In the genomic region with DNA sequence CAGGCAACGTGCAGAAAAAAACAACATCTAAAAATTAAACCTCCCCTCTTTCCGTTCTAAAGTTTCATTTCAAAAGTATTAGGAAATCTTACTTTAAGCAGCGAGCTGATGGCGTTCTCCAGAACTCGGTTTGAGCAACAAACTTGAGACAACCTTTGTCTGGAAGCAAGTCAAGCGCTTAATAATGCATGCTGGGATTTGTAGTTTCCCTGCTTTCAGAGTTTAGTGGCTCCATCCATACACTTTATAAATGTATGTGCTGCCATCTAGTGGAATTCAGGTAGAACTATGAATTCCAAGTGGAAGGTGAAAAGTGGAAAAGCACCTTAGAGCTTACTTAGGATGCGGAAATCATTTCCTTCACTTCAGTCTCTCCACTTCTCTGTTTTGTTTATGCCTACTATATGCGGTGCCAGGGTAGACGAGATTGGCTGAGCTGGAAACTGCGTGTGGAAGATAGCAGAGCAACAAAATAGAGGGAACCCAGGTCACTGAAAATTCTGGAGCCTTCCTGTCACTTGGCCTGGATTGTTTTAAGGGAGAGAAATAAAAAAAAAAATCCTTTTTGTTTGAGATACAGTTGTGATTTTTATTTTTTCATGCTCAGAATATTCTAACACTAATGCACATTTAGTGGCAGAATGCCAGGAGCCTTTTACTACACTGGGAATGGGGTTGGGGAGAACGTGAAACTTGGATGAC, we compare ENCODE assay signal across 1 cellular context.
TF ChIP-seq lines count a peak whose summit lies in the region.

A gene (minus strand): TSS at position 144 of the 702 bp plus-strand sequence. CDS start 3,580 bp downstream, outside the sequence.

TF ChIP-seq in HepG2, 621 proteins besides CTCF, POLR2A, EP300 and RAD21 (continued from another document and continues in another):
- TF ChIP-seq ASH2L (IDR thresholded peaks at IDR 0.05; ENCODE audit: insufficient read length, low read depth, low read length): peak; percentile 40
- no peak for TF ChIP-seq RFX3 (CRISPR knock-in tag; IDR thresholded peaks at IDR 0.05)
- TF ChIP-seq, protein P1, sequence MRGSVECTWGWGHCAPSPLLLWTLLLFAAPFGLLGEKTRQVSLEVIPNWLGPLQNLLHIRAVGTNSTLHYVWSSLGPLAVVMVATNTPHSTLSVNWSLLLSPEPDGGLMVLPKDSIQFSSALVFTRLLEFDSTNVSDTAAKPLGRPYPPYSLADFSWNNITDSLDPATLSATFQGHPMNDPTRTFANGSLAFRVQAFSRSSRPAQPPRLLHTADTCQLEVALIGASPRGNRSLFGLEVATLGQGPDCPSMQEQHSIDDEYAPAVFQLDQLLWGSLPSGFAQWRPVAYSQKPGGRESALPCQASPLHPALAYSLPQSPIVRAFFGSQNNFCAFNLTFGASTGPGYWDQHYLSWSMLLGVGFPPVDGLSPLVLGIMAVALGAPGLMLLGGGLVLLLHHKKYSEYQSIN (CRISPR knock-in tag; IDR thresholded peaks at IDR 0.05; ENCODE audit: borderline replicate concordance): no peak
- no peak for TF ChIP-seq NR2F2 (IDR thresholded peaks at IDR 0.05; ENCODE audit: borderline replicate concordance, low read depth)
- no peak for TF ChIP-seq PAF1 (CRISPR knock-in tag; IDR thresholded peaks at IDR 0.05)
- peak; percentile 87 for TF ChIP-seq STAG1 (CRISPR knock-in tag; IDR thresholded peaks at IDR 0.05)
- TF ChIP-seq ZNF780A (CRISPR knock-in tag; IDR thresholded peaks at IDR 0.05): no peak
- TF ChIP-seq POLR2AphosphoS5 (IDR thresholded peaks at IDR 0.05; ENCODE audit: low read depth, low read length): peak; percentile 45; the same call in 1 of the 2 replicates
- peak; percentile 47; the same call in 1 of the 2 replicates for TF ChIP-seq CEBPG (CRISPR knock-in tag; IDR thresholded peaks at IDR 0.05)
- no peak for TF ChIP-seq ZNF777 (CRISPR knock-in tag; IDR thresholded peaks at IDR 0.05)
- TF ChIP-seq, protein P2, sequence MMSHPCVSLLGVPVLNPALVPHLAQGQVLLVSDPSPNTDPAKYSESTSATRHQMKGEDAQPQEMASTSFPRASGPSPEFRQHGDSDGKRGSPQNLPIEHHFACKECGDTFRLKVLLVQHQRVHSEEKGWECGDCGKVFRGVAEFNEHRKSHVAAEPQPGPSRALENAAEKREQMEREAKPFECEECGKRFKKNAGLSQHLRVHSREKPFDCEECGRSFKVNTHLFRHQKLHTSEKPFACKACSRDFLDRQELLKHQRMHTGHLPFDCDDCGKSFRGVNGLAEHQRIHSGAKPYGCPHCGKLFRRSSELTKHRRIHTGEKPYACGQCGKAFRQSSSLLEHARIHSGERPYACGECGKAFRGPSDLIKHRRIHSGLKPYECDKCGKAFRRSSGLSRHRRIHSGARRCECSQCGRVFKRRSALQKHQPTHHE (CRISPR knock-in tag; IDR thresholded peaks at IDR 0.05; ENCODE audit: borderline replicate concordance): no peak
- peak; percentile 19; the same call in 1 of the 2 replicates for TF ChIP-seq GABPB1 (CRISPR knock-in tag; IDR thresholded peaks at IDR 0.05)
- no peak for TF ChIP-seq JDP2 (CRISPR knock-in tag; IDR thresholded peaks at IDR 0.05; ENCODE audit: borderline replicate concordance)
- no peak for TF ChIP-seq MIER2 (CRISPR knock-in tag; IDR thresholded peaks at IDR 0.05)
- no peak for TF ChIP-seq AGO2 (optimal IDR thresholded peaks at IDR 0.05; ENCODE audit: low read depth, low read length)
- TF ChIP-seq, protein P3, sequence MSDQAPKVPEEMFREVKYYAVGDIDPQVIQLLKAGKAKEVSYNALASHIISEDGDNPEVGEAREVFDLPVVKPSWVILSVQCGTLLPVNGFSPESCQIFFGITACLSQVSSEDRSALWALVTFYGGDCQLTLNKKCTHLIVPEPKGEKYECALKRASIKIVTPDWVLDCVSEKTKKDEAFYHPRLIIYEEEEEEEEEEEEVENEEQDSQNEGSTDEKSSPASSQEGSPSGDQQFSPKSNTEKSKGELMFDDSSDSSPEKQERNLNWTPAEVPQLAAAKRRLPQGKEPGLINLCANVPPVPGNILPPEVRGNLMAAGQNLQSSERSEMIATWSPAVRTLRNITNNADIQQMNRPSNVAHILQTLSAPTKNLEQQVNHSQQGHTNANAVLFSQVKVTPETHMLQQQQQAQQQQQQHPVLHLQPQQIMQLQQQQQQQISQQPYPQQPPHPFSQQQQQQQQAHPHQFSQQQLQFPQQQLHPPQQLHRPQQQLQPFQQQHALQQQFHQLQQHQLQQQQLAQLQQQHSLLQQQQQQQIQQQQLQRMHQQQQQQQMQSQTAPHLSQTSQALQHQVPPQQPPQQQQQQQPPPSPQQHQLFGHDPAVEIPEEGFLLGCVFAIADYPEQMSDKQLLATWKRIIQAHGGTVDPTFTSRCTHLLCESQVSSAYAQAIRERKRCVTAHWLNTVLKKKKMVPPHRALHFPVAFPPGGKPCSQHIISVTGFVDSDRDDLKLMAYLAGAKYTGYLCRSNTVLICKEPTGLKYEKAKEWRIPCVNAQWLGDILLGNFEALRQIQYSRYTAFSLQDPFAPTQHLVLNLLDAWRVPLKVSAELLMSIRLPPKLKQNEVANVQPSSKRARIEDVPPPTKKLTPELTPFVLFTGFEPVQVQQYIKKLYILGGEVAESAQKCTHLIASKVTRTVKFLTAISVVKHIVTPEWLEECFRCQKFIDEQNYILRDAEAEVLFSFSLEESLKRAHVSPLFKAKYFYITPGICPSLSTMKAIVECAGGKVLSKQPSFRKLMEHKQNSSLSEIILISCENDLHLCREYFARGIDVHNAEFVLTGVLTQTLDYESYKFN (CRISPR knock-in tag; conservative IDR thresholded peaks at IDR 0.05): no peak
- TF ChIP-seq ZFP41 (CRISPR knock-in tag; IDR thresholded peaks at IDR 0.05; ENCODE audit: borderline replicate concordance): no peak
- no peak for TF ChIP-seq ZSCAN22 (CRISPR knock-in tag; IDR thresholded peaks at IDR 0.05)
- no peak for TF ChIP-seq KDM1A (CRISPR knock-in tag; IDR thresholded peaks at IDR 0.05)
- TF ChIP-seq, protein P4, sequence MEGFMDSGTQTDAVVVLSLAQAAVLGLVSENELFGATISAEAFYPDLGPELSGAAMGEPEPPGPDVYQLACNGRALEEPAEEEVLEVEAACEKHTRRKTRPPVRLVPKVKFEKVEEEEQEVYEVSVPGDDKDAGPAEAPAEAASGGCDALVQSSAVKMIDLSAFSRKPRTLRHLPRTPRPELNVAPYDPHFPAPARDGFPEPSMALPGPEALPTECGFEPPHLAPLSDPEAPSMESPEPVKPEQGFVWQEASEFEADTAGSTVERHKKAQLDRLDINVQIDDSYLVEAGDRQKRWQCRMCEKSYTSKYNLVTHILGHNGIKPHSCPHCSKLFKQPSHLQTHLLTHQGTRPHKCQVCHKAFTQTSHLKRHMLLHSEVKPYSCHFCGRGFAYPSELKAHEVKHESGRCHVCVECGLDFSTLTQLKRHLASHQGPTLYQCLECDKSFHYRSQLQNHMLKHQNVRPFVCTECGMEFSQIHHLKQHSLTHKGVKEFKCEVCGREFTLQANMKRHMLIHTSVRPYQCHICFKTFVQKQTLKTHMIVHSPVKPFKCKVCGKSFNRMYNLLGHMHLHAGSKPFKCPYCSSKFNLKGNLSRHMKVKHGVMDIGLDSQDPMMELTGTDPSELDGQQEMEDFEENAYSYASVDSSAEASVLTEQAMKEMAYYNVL (CRISPR knock-in tag; IDR thresholded peaks at IDR 0.05; ENCODE audit: borderline replicate concordance): no peak
- TF ChIP-seq ZNF143 (CRISPR knock-in tag; IDR thresholded peaks at IDR 0.05): peak; percentile 95
- TF ChIP-seq SUZ12 (IDR thresholded peaks at IDR 0.05; ENCODE audit: low read depth, low read length): peak; percentile 69
- TF ChIP-seq, protein P5, sequence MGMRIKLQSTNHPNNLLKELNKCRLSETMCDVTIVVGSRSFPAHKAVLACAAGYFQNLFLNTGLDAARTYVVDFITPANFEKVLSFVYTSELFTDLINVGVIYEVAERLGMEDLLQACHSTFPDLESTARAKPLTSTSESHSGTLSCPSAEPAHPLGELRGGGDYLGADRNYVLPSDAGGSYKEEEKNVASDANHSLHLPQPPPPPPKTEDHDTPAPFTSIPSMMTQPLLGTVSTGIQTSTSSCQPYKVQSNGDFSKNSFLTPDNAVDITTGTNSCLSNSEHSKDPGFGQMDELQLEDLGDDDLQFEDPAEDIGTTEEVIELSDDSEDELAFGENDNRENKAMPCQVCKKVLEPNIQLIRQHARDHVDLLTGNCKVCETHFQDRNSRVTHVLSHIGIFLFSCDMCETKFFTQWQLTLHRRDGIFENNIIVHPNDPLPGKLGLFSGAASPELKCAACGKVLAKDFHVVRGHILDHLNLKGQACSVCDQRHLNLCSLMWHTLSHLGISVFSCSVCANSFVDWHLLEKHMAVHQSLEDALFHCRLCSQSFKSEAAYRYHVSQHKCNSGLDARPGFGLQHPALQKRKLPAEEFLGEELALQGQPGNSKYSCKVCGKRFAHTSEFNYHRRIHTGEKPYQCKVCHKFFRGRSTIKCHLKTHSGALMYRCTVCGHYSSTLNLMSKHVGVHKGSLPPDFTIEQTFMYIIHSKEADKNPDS (CRISPR knock-in tag; IDR thresholded peaks at IDR 0.05): no peak
- peak; percentile 29; the same call in 1 of the 2 replicates for TF ChIP-seq CEBPB (IDR thresholded peaks at IDR 0.05; ENCODE audit: borderline replicate concordance, low read depth, low read length)
- TF ChIP-seq ZSCAN30 (CRISPR knock-in tag; IDR thresholded peaks at IDR 0.05): no peak
- TF ChIP-seq NCOA5 (CRISPR knock-in tag; IDR thresholded peaks at IDR 0.05): no peak
- TF ChIP-seq, protein P6, sequence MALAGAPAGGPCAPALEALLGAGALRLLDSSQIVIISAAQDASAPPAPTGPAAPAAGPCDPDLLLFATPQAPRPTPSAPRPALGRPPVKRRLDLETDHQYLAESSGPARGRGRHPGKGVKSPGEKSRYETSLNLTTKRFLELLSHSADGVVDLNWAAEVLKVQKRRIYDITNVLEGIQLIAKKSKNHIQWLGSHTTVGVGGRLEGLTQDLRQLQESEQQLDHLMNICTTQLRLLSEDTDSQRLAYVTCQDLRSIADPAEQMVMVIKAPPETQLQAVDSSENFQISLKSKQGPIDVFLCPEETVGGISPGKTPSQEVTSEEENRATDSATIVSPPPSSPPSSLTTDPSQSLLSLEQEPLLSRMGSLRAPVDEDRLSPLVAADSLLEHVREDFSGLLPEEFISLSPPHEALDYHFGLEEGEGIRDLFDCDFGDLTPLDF (CRISPR knock-in tag; IDR thresholded peaks at IDR 0.05): no peak
- no peak for TF ChIP-seq ZNF761 (CRISPR knock-in tag; conservative IDR thresholded peaks at IDR 0.05)
- TF ChIP-seq FOXK2 (IDR thresholded peaks at IDR 0.05): no peak
- no peak for TF ChIP-seq GTF2F1 (IDR thresholded peaks at IDR 0.05; ENCODE audit: low read length)
- TF ChIP-seq PHF20 (CRISPR knock-in tag; IDR thresholded peaks at IDR 0.05): no peak
- TF ChIP-seq, protein P7, sequence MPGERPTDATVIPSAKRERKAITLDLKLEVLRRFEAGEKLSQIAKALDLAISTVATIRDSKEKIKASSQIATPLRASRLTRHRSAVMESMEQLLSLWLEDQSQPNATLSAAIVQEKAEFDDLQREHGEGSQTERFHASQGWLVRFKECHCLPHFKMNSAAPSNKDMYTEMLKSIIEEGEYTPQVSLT (CRISPR knock-in tag; IDR thresholded peaks at IDR 0.05; ENCODE audit: borderline replicate concordance, low read depth): no peak
- TF ChIP-seq, protein P8, sequence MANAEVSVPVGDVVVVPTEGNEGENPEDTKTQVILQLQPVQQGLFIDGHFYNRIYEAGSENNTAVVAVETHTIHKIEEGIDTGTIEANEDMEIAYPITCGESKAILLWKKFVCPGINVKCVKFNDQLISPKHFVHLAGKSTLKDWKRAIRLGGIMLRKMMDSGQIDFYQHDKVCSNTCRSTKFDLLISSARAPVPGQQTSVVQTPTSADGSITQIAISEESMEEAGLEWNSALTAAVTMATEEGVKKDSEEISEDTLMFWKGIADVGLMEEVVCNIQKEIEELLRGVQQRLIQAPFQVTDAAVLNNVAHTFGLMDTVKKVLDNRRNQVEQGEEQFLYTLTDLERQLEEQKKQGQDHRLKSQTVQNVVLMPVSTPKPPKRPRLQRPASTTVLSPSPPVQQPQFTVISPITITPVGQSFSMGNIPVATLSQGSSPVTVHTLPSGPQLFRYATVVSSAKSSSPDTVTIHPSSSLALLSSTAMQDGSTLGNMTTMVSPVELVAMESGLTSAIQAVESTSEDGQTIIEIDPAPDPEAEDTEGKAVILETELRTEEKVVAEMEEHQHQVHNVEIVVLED (CRISPR knock-in tag; IDR thresholded peaks at IDR 0.05; ENCODE audit: borderline replicate concordance): peak; percentile 20; the same call in 1 of the 2 replicates
- no peak for TF ChIP-seq ZNF788 (CRISPR knock-in tag; IDR thresholded peaks at IDR 0.05; ENCODE audit: borderline replicate concordance)
- TF ChIP-seq NCOA1 (CRISPR knock-in tag; IDR thresholded peaks at IDR 0.05): no peak
- TF ChIP-seq, protein P9, sequence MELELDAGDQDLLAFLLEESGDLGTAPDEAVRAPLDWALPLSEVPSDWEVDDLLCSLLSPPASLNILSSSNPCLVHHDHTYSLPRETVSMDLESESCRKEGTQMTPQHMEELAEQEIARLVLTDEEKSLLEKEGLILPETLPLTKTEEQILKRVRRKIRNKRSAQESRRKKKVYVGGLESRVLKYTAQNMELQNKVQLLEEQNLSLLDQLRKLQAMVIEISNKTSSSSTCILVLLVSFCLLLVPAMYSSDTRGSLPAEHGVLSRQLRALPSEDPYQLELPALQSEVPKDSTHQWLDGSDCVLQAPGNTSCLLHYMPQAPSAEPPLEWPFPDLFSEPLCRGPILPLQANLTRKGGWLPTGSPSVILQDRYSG (CRISPR knock-in tag; IDR thresholded peaks at IDR 0.05): no peak
- TF ChIP-seq NCOA2 (CRISPR knock-in tag; IDR thresholded peaks at IDR 0.05): no peak
- TF ChIP-seq RXRB (CRISPR knock-in tag; IDR thresholded peaks at IDR 0.05; ENCODE audit: borderline replicate concordance): peak; percentile 53; the same call in 1 of the 2 replicates
- TF ChIP-seq, protein P10, sequence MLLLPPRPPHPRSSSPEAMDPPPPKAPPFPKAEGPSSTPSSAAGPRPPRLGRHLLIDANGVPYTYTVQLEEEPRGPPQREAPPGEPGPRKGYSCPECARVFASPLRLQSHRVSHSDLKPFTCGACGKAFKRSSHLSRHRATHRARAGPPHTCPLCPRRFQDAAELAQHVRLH (CRISPR knock-in tag; IDR thresholded peaks at IDR 0.05; ENCODE audit: borderline replicate concordance, low read depth): no peak
- TF ChIP-seq, protein P11, sequence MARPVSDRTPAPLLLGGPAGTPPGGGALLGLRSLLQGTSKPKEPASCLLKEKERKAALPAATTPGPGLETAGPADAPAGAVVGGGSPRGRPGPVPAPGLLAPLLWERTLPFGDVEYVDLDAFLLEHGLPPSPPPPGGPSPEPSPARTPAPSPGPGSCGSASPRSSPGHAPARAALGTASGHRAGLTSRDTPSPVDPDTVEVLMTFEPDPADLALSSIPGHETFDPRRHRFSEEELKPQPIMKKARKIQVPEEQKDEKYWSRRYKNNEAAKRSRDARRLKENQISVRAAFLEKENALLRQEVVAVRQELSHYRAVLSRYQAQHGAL (CRISPR knock-in tag; IDR thresholded peaks at IDR 0.05; ENCODE audit: not compliant biosample characterization): no peak
- no peak for TF ChIP-seq FOXK1 (CRISPR knock-in tag; IDR thresholded peaks at IDR 0.05; ENCODE audit: borderline replicate concordance, low read depth)
- no peak for TF ChIP-seq HOXA9 (CRISPR knock-in tag; IDR thresholded peaks at IDR 0.05; ENCODE audit: borderline replicate concordance)
- no peak for TF ChIP-seq RBM22 (optimal IDR thresholded peaks at IDR 0.05; ENCODE audit: low read length)
- no peak for TF ChIP-seq DPF2 (CRISPR knock-in tag; IDR thresholded peaks at IDR 0.05; ENCODE audit: borderline replicate concordance, low read depth)
- 0 out of 2 replicates have a peak, but pooled peaks have one; percentile 30 for TF ChIP-seq POLR2G (IDR thresholded peaks at IDR 0.05; ENCODE audit: low read depth, low read length)
- 0 out of 2 replicates have a peak, but pooled peaks have one; percentile 40 for TF ChIP-seq HDAC1 (CRISPR knock-in tag; IDR thresholded peaks at IDR 0.05)
- 0 out of 2 replicates have a peak, but pooled peaks have one; percentile 33 for TF ChIP-seq PHF8 (CRISPR knock-in tag; IDR thresholded peaks at IDR 0.05)
- peak; percentile 48; the same call in 1 of the 2 replicates for TF ChIP-seq ELF1 (CRISPR knock-in tag; IDR thresholded peaks at IDR 0.05)
